ENCODE assay signal across 13 cellular contexts in the genomic region with DNA sequence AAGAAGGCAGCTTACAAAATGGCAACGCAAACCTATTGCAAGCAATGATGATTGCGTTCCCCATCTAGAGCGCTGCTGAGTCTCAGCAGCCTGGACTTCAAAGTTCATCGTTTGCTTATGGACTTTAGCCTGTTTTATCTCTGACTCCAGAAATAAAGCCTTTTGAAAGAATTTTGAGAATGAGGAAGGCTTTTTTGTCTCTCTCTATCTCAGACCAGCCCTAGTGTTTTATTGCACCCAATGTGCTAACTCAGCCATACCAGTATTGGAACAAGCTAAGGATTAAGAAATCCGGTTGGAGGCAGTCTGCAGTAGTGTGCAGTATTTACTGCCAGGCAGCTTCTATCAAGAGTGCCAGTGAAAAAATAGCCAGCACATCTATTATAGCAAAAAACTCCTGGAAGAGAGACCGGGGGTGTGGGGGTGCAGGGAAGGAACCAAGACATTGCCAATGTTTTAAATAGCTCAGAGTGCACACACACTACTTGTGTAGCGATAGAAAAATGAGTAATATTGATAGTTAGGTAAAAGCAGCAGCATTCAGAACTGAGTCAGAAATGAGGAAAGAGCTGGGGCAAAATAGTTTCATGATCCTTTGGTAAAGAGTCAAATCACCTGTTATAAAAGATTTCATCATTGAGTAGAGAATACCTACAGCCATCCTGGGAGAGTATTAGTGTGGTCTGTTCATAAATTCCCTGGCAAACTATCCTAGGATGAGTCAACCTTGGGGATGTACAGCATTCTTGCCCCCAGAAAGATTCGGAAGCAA.
DNase-seq lines count a peak whose midpoint lies in the region; ATAC-seq, FAIRE-seq and TF ChIP-seq lines count a peak whose summit lies in the region.
"Had no signal": no experiment of that assay in that cellular context is flagged by ENCODE, and none has a peak within 500 bp of the region (broad histone marks: within the 10 kb centered on the region; RNA-seq: fewer than 3 reads in every experiment).

No MANE protein-coding gene starts in this region.

- peaks cover 8% of the 10 kb centered on the region; the same call in 2 of the 3 replicates for H3K9me3 Mint-ChIP-seq in GM23338
- H3K9me3 Mint-ChIP-seq in CD8-positive, alpha-beta T cell = no peaks in the 10 kb centered on the region

- H3K4me3 Mint-ChIP-seq in GM23338 = no peak overlapping the region
- H3K4me3 Mint-ChIP-seq in CD8-positive, alpha-beta T cell = no peak overlapping the region
- H3K4me3 Mint-ChIP-seq: stimulated activated naive CD8-positive, alpha-beta T cell treated with anti-CD3 and anti-CD28 coated beads, Interleukin-15, Interleukin-2, amounts not matched to agents 100 ng/mL and 50 ng/mL, for 24 hours had no signal

- H4K20me1 ChIP-seq in GM23338 (replicated peaks; ENCODE audit: insufficient read depth) = no peaks in the 10 kb centered on the region; the same call in 1 of the 2 replicates
- no peaks in the 10 kb centered on the region for H4K20me1 ChIP-seq in SK-N-SH (ENCODE audit: insufficient read depth)

- intact Hi-C loops in CD8-positive, alpha-beta T cell (cut with DNase I, micrococcal nuclease) = no loop called here

- no peak for FAIRE-seq in HTR-8/SVneo (lab: Jason Lieb, UNC)
- FAIRE-seq: GM18507 had no signal

- H2AFZ ChIP-seq in GM23338 = peak overlapping the region; percentile 66; the same call in 1 of the 2 replicates
- H2AFZ ChIP-seq in SK-N-SH (ENCODE audit: low read depth) = 0 out of 2 replicates have a peak overlapping the region, but pooled peaks have one; percentile 46

- TF ChIP-seq CTCF in GM23338 (conservative IDR thresholded peaks at IDR 0.05; ENCODE audit: low read depth in 2 of 2) (no peak), SK-N-SH (IDR thresholded peaks at IDR 0.05) (no peak), liver (IDR thresholded peaks at IDR 0.05; ENCODE audit: low read depth, low read length, missing input control) (no peak)
- no peak for TF ChIP-seq CTCF in CD8-positive, alpha-beta T cell (IDR thresholded peaks at IDR 0.05)

- H3K79me2 ChIP-seq in GM23338 (replicated peaks; ENCODE audit: insufficient read depth) = no peaks in the 10 kb centered on the region
- no peaks in the 10 kb centered on the region for H3K79me2 ChIP-seq in SK-N-SH (ENCODE audit: insufficient read depth)

- POLR2A ChIA-PET in SK-N-SH (lab: Yijun Ruan, JAX) = no interaction called here
- POLR2A ChIA-PET in CD8-positive, alpha-beta T cell (lab: Charles Lee) = no interaction called here

- no peak overlapping the region for H3K4me2 ChIP-seq in GM23338
- H3K4me2 ChIP-seq in SK-N-SH = no peak overlapping the region

- H3K36me3 Mint-ChIP-seq in GM23338 (ENCODE audit: low read depth) = peaks cover 14% of the 10 kb centered on the region; the same call in 1 of the 3 replicates
- H3K36me3 Mint-ChIP-seq in CD8-positive, alpha-beta T cell = no peaks in the 10 kb centered on the region

- DNase-seq in ELF-1 (ENCODE audit: low read depth, low spot score) (peak; percentile 49), GM23338 (ENCODE audit: low spot score) (no peak), SK-N-SH (no peak), HTR-8/SVneo (ENCODE audit: insufficient read length, low spot score) (no peak), kidney glomerular epithelial cell (lab: John Stamatoyannopoulos, UW) (no peak)
- DNase-seq in CD8-positive, alpha-beta T cell = no peak
- DNase-seq: BE2C, NCI-H2171 had no signal

- peaks cover 20% of the 10 kb centered on the region; the same call in 1 of the 2 replicates for H3K9me2 ChIP-seq in GM23338 (ENCODE audit: insufficient read depth)
- no peaks in the 10 kb centered on the region for H3K9me2 ChIP-seq in SK-N-SH

- H3K4me3 ChIP-seq in GM23338 (no peak overlapping the region), SK-N-SH (ENCODE audit: low read depth in 2 of 2, low read length in 1 of 2) (no peak overlapping the region), liver (ENCODE audit: low read depth in 1 of 3, low read length in 3 of 3) (no peak overlapping the region)
- H3K4me3 ChIP-seq in CD8-positive, alpha-beta T cell (ENCODE audit: low read depth, low read length) = no peak overlapping the region
- H3K4me3 ChIP-seq: SK-N-MC had no signal

- H3K4me1 ChIP-seq in GM23338 (ENCODE audit: insufficient read depth) (no peaks in the 10 kb centered on the region), SK-N-SH (ENCODE audit: control insufficient read depth in 1 of 2, insufficient read depth in 2 of 2, low read depth in 1 of 2, low read length in 1 of 2) (peaks cover 0 to 3% of the 10 kb centered on the region in 2 experiments; a peak in 1 of 4 replicates), liver (ENCODE audit: control insufficient read depth in 4 of 4, insufficient read depth in 4 of 4, low read length in 3 of 4) (peaks cover 0 to 4% (median 2%) of the 10 kb centered on the region in 4 donors)
- no peaks in the 10 kb centered on the region for H3K4me1 ChIP-seq in CD8-positive, alpha-beta T cell (ENCODE audit: insufficient read depth, low read length)
- H3K4me1 ChIP-seq: BE2C had no signal

- WGBS in SK-N-SH (ENCODE audit: low lambda C conversion rate) = 80% methylated on average over 8 of the region's 8 CpGs
- WGBS in liver = 44% methylated on average over 8 of the region's 8 CpGs

- H3K27ac ChIP-seq in GM23338 (ENCODE audit: low read depth) (no peak overlapping the region), SK-N-SH (ENCODE audit: low read depth in 2 of 2, low read length in 1 of 2) (no peak overlapping the region), liver (ENCODE audit: low read depth in 1 of 2, low read length in 2 of 2) (no peak overlapping the region)
- H3K27ac ChIP-seq in CD8-positive, alpha-beta T cell (ENCODE audit: low read depth, low read length) = no peak overlapping the region
- H3K27ac ChIP-seq: SK-N-MC had no signal

- no peak for TF ChIP-seq RAD21 in SK-N-SH (IDR thresholded peaks at IDR 0.05; ENCODE audit: low read length)
- TF ChIP-seq RAD21 in liver (IDR thresholded peaks at IDR 0.05) = peak; percentile 31 to 57

- no peaks in the 10 kb centered on the region for H3K27me3 ChIP-seq in GM23338 (ENCODE audit: insufficient read depth)
- no peaks in the 10 kb centered on the region for H3K27me3 ChIP-seq in SK-N-SH (ENCODE audit: insufficient read depth)
- H3K27me3 ChIP-seq in liver (ENCODE audit: control insufficient read depth in 4 of 4, insufficient read depth in 4 of 4, low read length in 3 of 4) = no peaks in the 10 kb centered on the region
- no peaks in the 10 kb centered on the region for H3K27me3 ChIP-seq in CD8-positive, alpha-beta T cell (ENCODE audit: insufficient read depth, low read length)
- H3K27me3 ChIP-seq: BE2C had no signal

- H3F3A ChIP-seq in GM23338 (replicated peaks; ENCODE audit: low read depth) (no peaks in the 10 kb centered on the region), SK-N-SH (replicated peaks; ENCODE audit: insufficient read depth) (no peaks in the 10 kb centered on the region)

- CTCF ChIA-PET in SK-N-SH (lab: Yijun Ruan, JAX) = no interaction called here
- CTCF ChIA-PET in CD8-positive, alpha-beta T cell (lab: Charles Lee) = interaction anchor here (0.6 kb wide), 1 partner anchor 34 kb away, joined by 3 read pairs; no protein-coding TSS in a partner anchor

- H3K9me3 ChIP-seq in SK-N-SH = no peaks in the 10 kb centered on the region
- no peaks in the 10 kb centered on the region for H3K9me3 ChIP-seq in liver (ENCODE audit: control insufficient read depth in 4 of 4, low read length in 3 of 4)
- no peaks in the 10 kb centered on the region for H3K9me3 ChIP-seq in CD8-positive, alpha-beta T cell (ENCODE audit: low read length)
- H3K9me3 ChIP-seq: BE2C had no signal

- TF ChIP-seq EP300 in SK-N-SH (IDR thresholded peaks at IDR 0.05; ENCODE audit: borderline replicate concordance in 1 of 2, low read depth in 1 of 2, low read length in 1 of 2) = no peak

- H3K27ac Mint-ChIP-seq in GM23338 = no peak overlapping the region
- no peak overlapping the region for H3K27ac Mint-ChIP-seq in CD8-positive, alpha-beta T cell
- H3K27ac Mint-ChIP-seq: stimulated activated naive CD8-positive, alpha-beta T cell treated with anti-CD3 and anti-CD28 coated beads, Interleukin-15, Interleukin-2, amounts not matched to agents 100 ng/mL and 50 ng/mL, for 24 hours had no signal

- ATAC-seq in GM23338 = no peak
- ATAC-seq in GM19324 (IDR thresholded peaks at IDR 0.05; ENCODE audit: low FRiP score, unreplicated experiment) = no peak
- ATAC-seq in CD8-positive, alpha-beta T cell = no peak

- no peaks in the 10 kb centered on the region; the same call in 1 of the 2 replicates for H3K36me3 ChIP-seq in GM23338 (ENCODE audit: insufficient read depth)
- no peaks in the 10 kb centered on the region for H3K36me3 ChIP-seq in SK-N-SH (replicated peaks in 1 of 2; ENCODE audit: control insufficient read depth in 1 of 2, insufficient read depth in 2 of 2, low read length in 1 of 2)
- no peaks in the 10 kb centered on the region for H3K36me3 ChIP-seq in liver (ENCODE audit: control insufficient read depth in 4 of 4, insufficient read depth in 3 of 4, low read depth in 1 of 4, low read length in 3 of 4)
- no peaks in the 10 kb centered on the region for H3K36me3 ChIP-seq in CD8-positive, alpha-beta T cell (ENCODE audit: insufficient read depth, low read length)
- H3K36me3 ChIP-seq: BE2C had no signal

- peaks cover 3% of the 10 kb centered on the region for H3K27me3 Mint-ChIP-seq in GM23338 (ENCODE audit: insufficient read depth, low read depth, poor library complexity)
- H3K27me3 Mint-ChIP-seq in CD8-positive, alpha-beta T cell (ENCODE audit: low read depth) = no peaks in the 10 kb centered on the region

- no peak overlapping the region for H3K9ac ChIP-seq in SK-N-SH
- H3K9ac ChIP-seq in liver (ENCODE audit: low read depth in 1 of 2, low read length in 2 of 2) = no peak overlapping the region

- no peaks in the 10 kb centered on the region for H3K4me1 Mint-ChIP-seq in GM23338
- no peaks in the 10 kb centered on the region for H3K4me1 Mint-ChIP-seq in CD8-positive, alpha-beta T cell (ENCODE audit: low read depth)

TF ChIP-seq in SK-N-SH, 30 proteins besides CTCF, POLR2A, EP300 and RAD21 (continues in another document):
- TF ChIP-seq, protein P1, sequence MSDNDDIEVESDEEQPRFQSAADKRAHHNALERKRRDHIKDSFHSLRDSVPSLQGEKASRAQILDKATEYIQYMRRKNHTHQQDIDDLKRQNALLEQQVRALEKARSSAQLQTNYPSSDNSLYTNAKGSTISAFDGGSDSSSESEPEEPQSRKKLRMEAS (IDR thresholded peaks at IDR 0.05; ENCODE audit: low read depth) = no peak
- no peak for TF ChIP-seq TAF1 (IDR thresholded peaks at IDR 0.05; ENCODE audit: borderline replicate concordance, low read depth, low read length)

TF ChIP-seq in liver, 16 proteins besides CTCF, POLR2A, EP300 and RAD21 (continues in another document):
- no peak for TF ChIP-seq FOXA2 (IDR thresholded peaks at IDR 0.05)
- TF ChIP-seq HNF4A (conservative IDR thresholded peaks at IDR 0.05) = peak; percentile 39 to 82
- no peak for TF ChIP-seq FOXA1 (IDR thresholded peaks at IDR 0.05)
- TF ChIP-seq SP1 (IDR thresholded peaks at IDR 0.05) = peak; percentile 44
- TF ChIP-seq JUND (IDR thresholded peaks at IDR 0.05) = peak in 1 of 2 donors; percentile 42
- no peak for TF ChIP-seq EGR1 (IDR thresholded peaks at IDR 0.05; ENCODE audit: low read depth in 2 of 2)
- TF ChIP-seq, protein P2, sequence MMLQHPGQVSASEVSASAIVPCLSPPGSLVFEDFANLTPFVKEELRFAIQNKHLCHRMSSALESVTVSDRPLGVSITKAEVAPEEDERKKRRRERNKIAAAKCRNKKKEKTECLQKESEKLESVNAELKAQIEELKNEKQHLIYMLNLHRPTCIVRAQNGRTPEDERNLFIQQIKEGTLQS (IDR thresholded peaks at IDR 0.05) = no peak
- TF ChIP-seq HNF4G (IDR thresholded peaks at IDR 0.05) = peak; percentile 74
